Comparison of ENCODE assay signal across 4 cellular contexts in genomic region chr2:134573724-134574123, GRCh38.
"Had no signal": no experiment of that assay in that cellular context is flagged by ENCODE, and none has a peak within 500 bp of the region (broad histone marks: within the 10 kb centered on the region; RNA-seq: fewer than 3 reads in every experiment).

No MANE protein-coding gene starts in this region.

- H3K4me3 ChIP-seq: GM23338 had no signal

- H3K4me2 ChIP-seq: GM23338 had no signal

- DNase-seq: H9, HCEC 1CT, IMR-90 had no signal

- H3K9me3 Mint-ChIP-seq: GM23338, H9 had no signal

- H2AFZ ChIP-seq: GM23338 had no signal

- H3K27ac Mint-ChIP-seq: GM23338, H9 had no signal

- H3K4me3 Mint-ChIP-seq: GM23338, H9 had no signal
